30 cellular contexts compared by ENCODE assay signal in the genomic region with DNA sequence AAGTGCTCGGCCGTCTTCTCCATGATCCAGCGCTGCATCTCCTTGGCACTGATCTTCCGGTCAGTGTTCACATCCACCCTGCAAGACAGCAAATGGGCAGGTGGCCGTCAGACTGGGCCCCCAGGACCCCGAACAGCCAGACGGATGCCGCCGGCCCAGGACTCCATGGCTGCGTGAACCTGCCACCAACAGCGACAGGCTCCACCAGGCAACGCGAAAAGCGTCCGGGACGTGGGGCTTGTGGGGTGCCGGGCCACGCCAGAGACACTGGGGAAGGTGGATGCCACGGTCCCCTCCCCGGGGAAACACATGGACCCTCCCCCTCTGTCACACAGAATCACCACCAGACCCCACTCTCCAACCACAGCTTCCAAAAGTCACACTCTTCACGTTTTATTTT. TPM values are rescaled to one million over a fixed set of nuclear protein-coding genes. Genes with fewer than 3 reads are reported as not detected.
"Had no signal": no experiment of that assay in that cellular context is flagged by ENCODE, and none has a peak within 500 bp of the region (broad histone marks: within the 10 kb centered on the region; RNA-seq: fewer than 3 reads in every experiment).

No MANE protein-coding gene starts in this region.

- H2AFZ ChIP-seq: neural progenitor cell, parathyroid adenoma had no signal

- H3K4me3 ChIP-seq: colonic mucosa, gastrocnemius medialis, lung, neural progenitor cell, smooth muscle cell, stomach, thyroid gland, vagina had no signal

- DNase-seq: colonic mucosa; effector CD8-positive, alpha-beta T cell; endodermal cell; foreskin fibroblast; gastrocnemius medialis; head of caudate nucleus; left ventricle myocardium superior; stimulated activated CD4-positive, alpha-beta T cell treated with anti-CD3 and anti-CD28 coated beads, Interleukin-12 subunit alpha, Interleukin-12 subunit beta, amount 100 ng/mL, for 4 hours; stimulated activated CD4-positive, alpha-beta T cell treated with anti-CD3 and anti-CD28 coated beads, Interleukin-1b, Interleukin-23, amount 100 ng/mL, for 48 hours; stimulated activated CD4-positive, alpha-beta T cell treated with anti-CD3 and anti-CD28 coated beads, Interleukin-4, amount 100 ng/mL, for 1 hour; stimulated activated CD8-positive, alpha-beta memory T cell treated with anti-CD3 and anti-CD28 coated beads, Interleukin-4, amount 100 ng/mL, for 48 hours; stimulated activated naive CD4-positive, alpha-beta T cell treated with Interleukin-2 at 50 U/mL for 16 hours; stomach; thyroid gland; trophoblast cell had no signal

- H3K27me3 ChIP-seq: colonic mucosa, gastrocnemius medialis, neural progenitor cell, stomach, thyroid gland, vagina had no signal

- ATAC-seq: esophagus mucosa, gastrocnemius medialis, left ventricle myocardium superior, sciatic nerve had no signal

- H3K36me3 ChIP-seq: neural progenitor cell had no signal

- H3K27ac Mint-ChIP-seq: dendritic cell treated with granulocyte-macrophage colony-stimulating factor and Interleukin-4, amounts not matched to agents 40 ng/mL and 50 ng/mL, for 4 days; memory B cell; nephron; neural progenitor cell; progenitor cell of endocrine pancreas had no signal

- H3K4me1 ChIP-seq: neural progenitor cell, parathyroid adenoma, thyroid gland had no signal

- H3K9me3 Mint-ChIP-seq: dendritic cell treated with granulocyte-macrophage colony-stimulating factor and Interleukin-4, amounts not matched to agents 40 ng/mL and 50 ng/mL, for 4 days; endodermal cell; memory B cell; nephron; neural progenitor cell had no signal

- H3K27ac ChIP-seq: colonic mucosa, epithelial cell of prostate, gastrocnemius medialis, neural progenitor cell, parathyroid adenoma, stomach, thyroid gland, vagina had no signal

- H3K4me3 Mint-ChIP-seq: dendritic cell treated with granulocyte-macrophage colony-stimulating factor and Interleukin-4, amounts not matched to agents 40 ng/mL and 50 ng/mL, for 4 days; endodermal cell; memory B cell; nephron; neural progenitor cell had no signal

- FAIRE-seq: keratinocyte had no signal

- H3K9me3 ChIP-seq: colonic mucosa, gastrocnemius medialis, stomach, thyroid gland, vagina had no signal

- H3K4me1 Mint-ChIP-seq: endodermal cell, nephron, neural progenitor cell had no signal

- H3K9ac ChIP-seq: neural progenitor cell, parathyroid adenoma had no signal

- H3K4me2 ChIP-seq: neural progenitor cell, smooth muscle cell had no signal

RNA-seq across cellular contexts. Expression of a gene that starts 9.9 kb away (rescaled TPM):
- total RNA-seq: smooth muscle cell, temporal lobe, vagina had no signal
- polyA plus RNA-seq: keratinocyte, smooth muscle cell had no signal

RNA-seq across cellular contexts. Expression of a gene that starts 17.5 kb away (rescaled TPM):
- total RNA-seq: gastrocnemius medialis, osteoblast, temporal lobe had no signal

RNA-seq across cellular contexts. Expression of a gene that starts 22.6 kb away (rescaled TPM):
- total RNA-seq: vagina had no signal
